In genomic region chr9:109016132-109016531, GRCh38 we compare ENCODE assay signal across 17 cellular contexts. TPM values are rescaled to one million over a fixed set of nuclear protein-coding genes. Genes with fewer than 3 reads are reported as not detected.
A peak's percentile ranks its signal among the peaks of the same experiment; 100 is the strongest.
DNase-seq lines count a peak whose midpoint lies in the region; ATAC-seq, FAIRE-seq and TF ChIP-seq lines count a peak whose summit lies in the region.
"Had no signal": no experiment of that assay in that cellular context is flagged by ENCODE, and none has a peak within 500 bp of the region (broad histone marks: within the 10 kb centered on the region; RNA-seq: fewer than 3 reads in every experiment).

No MANE protein-coding gene starts in this region.

- H3K79me2 ChIP-seq in astrocyte (ENCODE audit: insufficient read depth, low read length) = peaks cover 11% of the 10 kb centered on the region

- H3K4me1 ChIP-seq in astrocyte (ENCODE audit: insufficient read depth, low read length) (peaks cover 19% of the 10 kb centered on the region), thyroid gland (peaks cover 50 to 51% of the 10 kb centered on the region in 2 donors)

- no peaks in the 10 kb centered on the region for H3K9me3 Mint-ChIP-seq in activated naive CD4-positive, alpha-beta T cell treated with anti-CD3 and anti-CD28 coated beads, Interleukin-2, amount 50 U/mL, for 24 hours
- no peaks in the 10 kb centered on the region for H3K9me3 Mint-ChIP-seq in activated naive CD4-positive, alpha-beta T cell treated with anti-CD3 and anti-CD28 coated beads, Interleukin-2, amount 50 U/mL, for 72 hours
- H3K9me3 Mint-ChIP-seq in astrocyte (ENCODE audit: unreplicated experiment) (no peaks in the 10 kb centered on the region), CD14-positive monocyte (peaks cover 0 to 2% (median 0%) of the 10 kb centered on the region in 7 donors)

- peaks cover 23% of the 10 kb centered on the region for H3K4me1 Mint-ChIP-seq in activated naive CD4-positive, alpha-beta T cell treated with anti-CD3 and anti-CD28 coated beads, Interleukin-2, amount 50 U/mL, for 24 hours
- peaks cover 24% of the 10 kb centered on the region for H3K4me1 Mint-ChIP-seq in astrocyte (ENCODE audit: low read depth, unreplicated experiment)
- peaks cover 32% of the 10 kb centered on the region for H3K4me1 Mint-ChIP-seq in CD14-positive monocyte

- no peak for FAIRE-seq in astrocyte (lab: Jason Lieb, UNC)

- 33 to 43% methylated on average over 1 of the region's 1 CpG for WGBS in thyroid gland, 2 donors

- H3K27me3 Mint-ChIP-seq in activated naive CD4-positive, alpha-beta T cell treated with anti-CD3 and anti-CD28 coated beads, Interleukin-2, amount 50 U/mL, for 24 hours = no peaks in the 10 kb centered on the region
- H3K27me3 Mint-ChIP-seq in astrocyte (ENCODE audit: low read depth, unreplicated experiment) (no peaks in the 10 kb centered on the region), CD14-positive monocyte (ENCODE audit: low read depth in 3 of 3) (peaks cover 6 to 9% (median 8%) of the 10 kb centered on the region in 3 donors)

- H3K27ac ChIP-seq in astrocyte (ENCODE audit: low read depth, low read length) (no peak overlapping the region), thyroid gland (peak overlapping the region; percentile 56 to 99 (median 72))

- no peak overlapping the region for H2AFZ ChIP-seq in astrocyte (ENCODE audit: low read depth, low read length)

- H3K4me3 Mint-ChIP-seq in activated naive CD4-positive, alpha-beta T cell treated with anti-CD3 and anti-CD28 coated beads, Interleukin-2, amount 50 U/mL, for 24 hours = no peak overlapping the region
- H3K4me3 Mint-ChIP-seq in astrocyte (ENCODE audit: unreplicated experiment) (no peak overlapping the region), CD14-positive monocyte (no peak overlapping the region)

- H3K4me3 ChIP-seq in astrocyte (ENCODE audit: insufficient read depth, low read depth, low read length) (no peak overlapping the region), thyroid gland (replicated peaks in 1 of 3) (no peak overlapping the region)

- peak overlapping the region; percentile 14 for H3K27ac Mint-ChIP-seq in activated naive CD4-positive, alpha-beta T cell treated with anti-CD3 and anti-CD28 coated beads, Interleukin-2, amount 50 U/mL, for 24 hours
- no peak overlapping the region for H3K27ac Mint-ChIP-seq in activated naive CD4-positive, alpha-beta T cell treated with anti-CD3 and anti-CD28 coated beads, Interleukin-2, amount 50 U/mL, for 72 hours
- H3K27ac Mint-ChIP-seq in astrocyte (ENCODE audit: unreplicated experiment) (no peak overlapping the region), CD14-positive monocyte (no peak overlapping the region)

- H4K20me1 ChIP-seq in astrocyte (ENCODE audit: insufficient read depth, low read length) = peaks cover 17% of the 10 kb centered on the region

- H3K9ac ChIP-seq in astrocyte (ENCODE audit: low read length) = no peak overlapping the region

- no peak overlapping the region for H3K4me2 ChIP-seq in astrocyte (ENCODE audit: low read length)

- ATAC-seq in activated naive CD4-positive, alpha-beta T cell treated with anti-CD3 and anti-CD28 coated beads, Interleukin-2, amount 50 U/mL, for 72 hours = no peak

- TF ChIP-seq POLR2A in thyroid gland (IDR thresholded peaks at IDR 0.05) = no peak

- H3K36me3 Mint-ChIP-seq in activated naive CD4-positive, alpha-beta T cell treated with anti-CD3 and anti-CD28 coated beads, Interleukin-2, amount 50 U/mL, for 24 hours = peaks cover 2% of the 10 kb centered on the region
- peaks cover 5 to 12% of the 10 kb centered on the region in 2 donors for H3K36me3 Mint-ChIP-seq in activated naive CD4-positive, alpha-beta T cell treated with anti-CD3 and anti-CD28 coated beads, Interleukin-2, amount 50 U/mL, for 72 hours
- H3K36me3 Mint-ChIP-seq in astrocyte (ENCODE audit: low read depth, unreplicated experiment) (peaks cover 6% of the 10 kb centered on the region), CD14-positive monocyte (peaks cover 8 to 13% of the 10 kb centered on the region in 2 donors)

- H3K36me3 ChIP-seq in astrocyte (ENCODE audit: insufficient read depth, low read length) (no peaks in the 10 kb centered on the region), thyroid gland (peaks cover 0 to 7% of the 10 kb centered on the region in 2 donors)

- H3K27me3 ChIP-seq in astrocyte (ENCODE audit: insufficient read depth, low read length) = no peaks in the 10 kb centered on the region
- no peaks in the 10 kb centered on the region for H3K27me3 ChIP-seq in thyroid gland

- TF ChIP-seq CTCF in astrocyte (IDR thresholded peaks at IDR 0.05; ENCODE audit: insufficient read depth, low read depth, low read length) = no peak
- no peak for TF ChIP-seq CTCF in thyroid gland (IDR thresholded peaks at IDR 0.05)
- TF ChIP-seq CTCF in CD14-positive monocyte (IDR thresholded peaks at IDR 0.05) = no peak

- intact Hi-C loops in thyroid gland (cut with DNase I) = no loop called here
- intact Hi-C loops in CD14-positive monocyte (cut with micrococcal nuclease) = loop anchor here in 1 of 2 donors (10.0 kb wide), 1 partner anchor 99 kb away; the partner anchor contains the start of gene TMEM245

- H3K9me3 ChIP-seq in astrocyte (ENCODE audit: insufficient read depth, low read depth, low read length) = no peaks in the 10 kb centered on the region
- no peaks in the 10 kb centered on the region for H3K9me3 ChIP-seq in thyroid gland

- no peak for DNase-seq in activated naive CD4-positive, alpha-beta T cell treated with anti-CD3 and anti-CD28 coated beads, Interleukin-2, amount 50 U/mL, for 72 hours (ENCODE audit: low spot score in 2 of 2)
- DNase-seq in astrocyte (ENCODE audit: low read depth) = peak; percentile 12
- peak; percentile 82 for DNase-seq in left kidney (ENCODE audit: low read depth, low spot score)
- DNase-seq in thyroid gland = no peak
- DNase-seq in NCI-H1048 (lab: John Stamatoyannopoulos, UW) = no peak
- DNase-seq in CD14-positive monocyte (ENCODE audit: low spot score) = no peak
- no peak for DNase-seq in midbrain (lab: John Stamatoyannopoulos, UW)
- DNase-seq: 8988T; GF-D8; GOT3; KG1; NCI-H1092 treated with DMSO at 0.1 percent for 48 hours; NCI-H1694; NCI-H345; NCI-H69; NK-92 treated with Interleukin-12 subunit alpha and Interleukin-12 subunit beta, amount 100 ng/mL, for 24 hours had no signal

RNA-seq across cellular contexts. Expression of gene CTNNAL1, which starts 2.8 kb away (rescaled TPM):
- 10 to 100 TPM; 20.2 to 32.7 TPM for total RNA-seq in activated naive CD4-positive, alpha-beta T cell treated with anti-CD3 and anti-CD28 coated beads, Interleukin-2, amount 50 U/mL, for 72 hours
- total RNA-seq in astrocyte (25.5 and 35.1 TPM in 2 replicates), thyroid gland (100 to 1,000 TPM; 106 to 231 (median 156) TPM)
- polyA plus RNA-seq in CD14-positive monocyte = under 1 TPM; 0.10 to 0.39 TPM

Comparison
In these comparisons a context has a peak if more than half of its experiments do, and no peak if none do; other contexts are left out.
1. DNase-seq: peak in astrocyte (single experiment) and left kidney (single experiment); none in activated naive CD4-positive, alpha-beta T cell treated with anti-CD3 and anti-CD28 coated beads, Interleukin-2, amount 50 U/mL, for 72 hours (0 of 2), thyroid gland (0 of 2), NCI-H1048 (single experiment), CD14-positive monocyte (single experiment) and midbrain (single experiment).